ENCODE assay signal across 2 cellular contexts in genomic region chr6:17045581-17046322, GRCh38.
TF ChIP-seq lines count a peak whose summit lies in the region.

No MANE protein-coding gene starts in this region.

TF ChIP-seq in liver, 16 proteins besides CTCF, POLR2A, EP300 and RAD21:
- TF ChIP-seq ZBTB33 (IDR thresholded peaks at IDR 0.05) = no peak
- TF ChIP-seq, protein P1, sequence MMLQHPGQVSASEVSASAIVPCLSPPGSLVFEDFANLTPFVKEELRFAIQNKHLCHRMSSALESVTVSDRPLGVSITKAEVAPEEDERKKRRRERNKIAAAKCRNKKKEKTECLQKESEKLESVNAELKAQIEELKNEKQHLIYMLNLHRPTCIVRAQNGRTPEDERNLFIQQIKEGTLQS (IDR thresholded peaks at IDR 0.05) = no peak
- peak; percentile 17 for TF ChIP-seq YY1 (IDR thresholded peaks at IDR 0.05)
- no peak for TF ChIP-seq SP1 (IDR thresholded peaks at IDR 0.05)

TF ChIP-seq in HepG2, 621 proteins besides CTCF, POLR2A, EP300 and RAD21 (continued from another document):
- TF ChIP-seq CENPX (CRISPR knock-in tag; IDR thresholded peaks at IDR 0.05) = no peak
- TF ChIP-seq, protein P2, sequence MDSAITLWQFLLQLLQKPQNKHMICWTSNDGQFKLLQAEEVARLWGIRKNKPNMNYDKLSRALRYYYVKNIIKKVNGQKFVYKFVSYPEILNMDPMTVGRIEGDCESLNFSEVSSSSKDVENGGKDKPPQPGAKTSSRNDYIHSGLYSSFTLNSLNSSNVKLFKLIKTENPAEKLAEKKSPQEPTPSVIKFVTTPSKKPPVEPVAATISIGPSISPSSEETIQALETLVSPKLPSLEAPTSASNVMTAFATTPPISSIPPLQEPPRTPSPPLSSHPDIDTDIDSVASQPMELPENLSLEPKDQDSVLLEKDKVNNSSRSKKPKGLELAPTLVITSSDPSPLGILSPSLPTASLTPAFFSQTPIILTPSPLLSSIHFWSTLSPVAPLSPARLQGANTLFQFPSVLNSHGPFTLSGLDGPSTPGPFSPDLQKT (CRISPR knock-in tag; IDR thresholded peaks at IDR 0.05; ENCODE audit: borderline replicate concordance) = no peak
- TF ChIP-seq SMC3 (IDR thresholded peaks at IDR 0.05; ENCODE audit: low read length) = no peak
- TF ChIP-seq ZNF598 (CRISPR knock-in tag; IDR thresholded peaks at IDR 0.05; ENCODE audit: borderline replicate concordance) = no peak
- TF ChIP-seq ZNF282 (IDR thresholded peaks at IDR 0.05; ENCODE audit: partially characterized antibody) = no peak
- TF ChIP-seq ZBTB26 (CRISPR knock-in tag; IDR thresholded peaks at IDR 0.05; ENCODE audit: borderline replicate concordance) = no peak
- no peak for TF ChIP-seq SIN3B (IDR thresholded peaks at IDR 0.05; ENCODE audit: low read length)
- TF ChIP-seq ARID2 (CRISPR knock-in tag; IDR thresholded peaks at IDR 0.05; ENCODE audit: borderline replicate concordance) = no peak
